ENCODE assay signal across 8 cellular contexts in genomic region chr17:2710075-2710803, GRCh38. TPM values are rescaled to one million over a fixed set of nuclear protein-coding genes. Genes with fewer than 3 reads are reported as not detected.
DNase-seq lines count a peak whose midpoint lies in the region; ATAC-seq, FAIRE-seq and TF ChIP-seq lines count a peak whose summit lies in the region.

No MANE protein-coding gene starts in this region.

- H3K27ac ChIP-seq in HUES6 (ENCODE audit: low read depth, low read length) (no peak overlapping the region), muscle layer of colon (ENCODE audit: low read depth, low read length) (peak overlapping the region; percentile 76)

- H3K9me3 ChIP-seq in BE2C: no peaks in the 10 kb centered on the region
- H3K9me3 ChIP-seq in HUES6 (ENCODE audit: control insufficient read depth, insufficient read depth, low read depth, low read length): no peaks in the 10 kb centered on the region
- H3K9me3 ChIP-seq in muscle layer of colon (ENCODE audit: low read length): no peaks in the 10 kb centered on the region

- DNase-seq in BE2C: no peak
- DNase-seq in bronchial epithelial cell (ENCODE audit: low read depth): no peak
- DNase-seq in stimulated activated naive CD4-positive, alpha-beta T cell (lab: John Stamatoyannopoulos, UW): no peak
- DNase-seq in Kasumi-1 (lab: John Stamatoyannopoulos, UW): no peak
- DNase-seq in retina: no peak

- H3K4me3 ChIP-seq in BE2C (ENCODE audit: low read depth, low read length): peak overlapping the region; percentile 73
- peak overlapping the region; percentile 62 for H3K4me3 ChIP-seq in HUES6 (ENCODE audit: low read depth, low read length)
- H3K4me3 ChIP-seq in bronchial epithelial cell (ENCODE audit: low read depth, low read length): peak overlapping the region; percentile 80
- H3K4me3 ChIP-seq in muscle layer of colon (ENCODE audit: low read depth in 1 of 2, low read length in 2 of 2): peak overlapping the region; percentile 76 to 92

- no peak for FAIRE-seq in bronchial epithelial cell (lab: Jason Lieb, UNC)

- no peak for ATAC-seq in HG03378 (IDR thresholded peaks at IDR 0.05; ENCODE audit: unreplicated experiment)

- H3K9ac ChIP-seq in HUES6 (ENCODE audit: low read length) (peak overlapping the region; percentile 62), muscle layer of colon (ENCODE audit: low read length) (peak overlapping the region; percentile 18)

- H3K36me3 ChIP-seq in BE2C: peaks cover 3% of the 10 kb centered on the region; the same call in 1 of the 2 replicates
- H3K36me3 ChIP-seq in HUES6 (ENCODE audit: control insufficient read depth, insufficient read depth, low read length): no peaks in the 10 kb centered on the region
- peaks cover 4% of the 10 kb centered on the region for H3K36me3 ChIP-seq in bronchial epithelial cell (ENCODE audit: control insufficient read depth, insufficient read depth, low read length)
- H3K36me3 ChIP-seq in muscle layer of colon (ENCODE audit: insufficient read depth, low read length): no peaks in the 10 kb centered on the region

- H3K4me1 ChIP-seq in BE2C: peaks cover 3% of the 10 kb centered on the region; the same call in 1 of the 2 replicates
- H3K4me1 ChIP-seq in HUES6 (ENCODE audit: control insufficient read depth, insufficient read depth, low read length): peaks cover 46% of the 10 kb centered on the region
- H3K4me1 ChIP-seq in muscle layer of colon (ENCODE audit: insufficient read depth, low read length): peaks cover 47% of the 10 kb centered on the region

- H3K27me3 ChIP-seq in BE2C (no peaks in the 10 kb centered on the region), HUES6 (ENCODE audit: control insufficient read depth, insufficient read depth, low read length) (peaks cover 10% of the 10 kb centered on the region; the same call in 1 of the 2 replicates), bronchial epithelial cell (ENCODE audit: control insufficient read depth, insufficient read depth, low read length) (no peaks in the 10 kb centered on the region), muscle layer of colon (ENCODE audit: control insufficient read depth in 1 of 2, insufficient read depth in 2 of 2, low read length in 2 of 2) (no peaks in the 10 kb centered on the region)

- no peak for TF ChIP-seq CTCF in BE2C (IDR thresholded peaks at IDR 0.05; ENCODE audit: low read depth, low read length)
- TF ChIP-seq CTCF in bronchial epithelial cell (IDR thresholded peaks at IDR 0.05; ENCODE audit: insufficient read depth, low read length, severe bottlenecking): no peak

RNA-seq across cellular contexts. Expression of gene CLUH, which starts 1.3 kb away (rescaled TPM):
- polyA plus RNA-seq in BE2C (2012; ENCODE audit: insufficient read depth, insufficient read length, low read depth): 176 TPM
- total RNA-seq in bronchial epithelial cell: 41.3 and 41.9 TPM in 2 replicates

RNA-seq across cellular contexts. Expression of gene CCDC92B, which starts 39.2 kb away (rescaled TPM):
- 9.4 TPM for polyA plus RNA-seq in BE2C (2012; ENCODE audit: insufficient read depth, insufficient read length, low read depth)
- total RNA-seq in bronchial epithelial cell: not detected in 2 replicates
